Comparison of ENCODE assay signal across 16 cellular contexts in the genomic region with DNA sequence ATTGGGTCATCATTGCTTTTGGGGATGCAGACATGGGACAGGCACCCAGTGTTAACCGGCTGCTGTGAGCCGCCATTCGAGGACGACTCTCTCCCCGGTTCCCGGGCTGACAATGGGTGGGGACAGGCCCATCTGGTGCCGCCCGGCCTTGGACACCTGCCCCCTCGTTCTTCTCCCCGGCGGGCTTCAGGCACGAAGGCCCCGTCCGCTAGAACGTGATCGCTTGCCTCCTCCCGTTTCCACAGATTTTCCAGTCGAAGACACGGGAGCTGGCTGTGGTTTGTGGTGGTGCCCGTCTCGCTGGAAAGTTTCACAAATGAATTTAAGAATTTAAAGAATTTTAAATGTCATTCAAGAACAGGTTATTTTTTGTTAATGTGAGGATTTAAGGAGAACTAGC. TPM values are rescaled to one million over a fixed set of nuclear protein-coding genes. Genes with fewer than 3 reads are reported as not detected.
DNase-seq lines count a peak whose midpoint lies in the region; ATAC-seq and TF ChIP-seq lines count a peak whose summit lies in the region.
"Had no signal": no experiment of that assay in that cellular context is flagged by ENCODE, and none has a peak within 500 bp of the region (broad histone marks: within the 10 kb centered on the region; RNA-seq: fewer than 3 reads in every experiment).

No MANE protein-coding gene starts in this region.

- H2BK5ac ChIP-seq in mesenchymal stem cell (ENCODE audit: low read depth, low read length, poor library complexity, severe bottlenecking) = no peak overlapping the region

- peaks cover 37% of the 10 kb centered on the region for H3K36me3 Mint-ChIP-seq in brain
- H3K36me3 Mint-ChIP-seq in stimulated activated naive B cell treated with anti-CD40 and anti-IgM and Interleukin-4, amounts not matched to agents 10 μg/mL and 1 μg/mL and 100 μg/mL, for 72 hours = peaks cover 6% of the 10 kb centered on the region in 2 donors
- H3K36me3 Mint-ChIP-seq: CD4-positive, CD25-positive, alpha-beta regulatory T cell had no signal

- H3K4me1 Mint-ChIP-seq in brain = peaks cover 18% of the 10 kb centered on the region
- H3K4me1 Mint-ChIP-seq in stimulated activated naive B cell treated with anti-CD40 and anti-IgM and Interleukin-4, amounts not matched to agents 10 μg/mL and 1 μg/mL and 100 μg/mL, for 72 hours = no peaks in the 10 kb centered on the region
- H3K4me1 Mint-ChIP-seq: stimulated activated memory B cell treated with anti-CD40 and anti-IgM and Interleukin-4, amounts not matched to agents 10 μg/mL and 1 μg/mL and 100 μg/mL, for 72 hours had no signal

- H2BK120ac ChIP-seq in mesenchymal stem cell (ENCODE audit: low read depth, low read length) = no peak overlapping the region

- H3K14ac ChIP-seq in mesenchymal stem cell (ENCODE audit: low read length in 2 of 2) = no peak overlapping the region

- no peak overlapping the region for H3K4ac ChIP-seq in mesenchymal stem cell (ENCODE audit: low read depth in 1 of 2, low read length in 2 of 2)

- no peak overlapping the region for H4K91ac ChIP-seq in mesenchymal stem cell (ENCODE audit: low read length)

- 85% methylated on average over 21 of the region's 21 CpGs for WGBS in mesenchymal stem cell

- no peaks in the 10 kb centered on the region for H3K27me3 ChIP-seq in mesenchymal stem cell (ENCODE audit: control insufficient read depth in 1 of 2, insufficient read depth in 1 of 2, low read length in 2 of 2)

- peak overlapping the region; percentile 86 to 95 (median 89) for H3K27ac Mint-ChIP-seq in brain
- no peak overlapping the region for H3K27ac Mint-ChIP-seq in stimulated activated naive B cell treated with anti-CD40 and anti-IgM and Interleukin-4, amounts not matched to agents 10 μg/mL and 1 μg/mL and 100 μg/mL, for 72 hours
- H3K27ac Mint-ChIP-seq: CD4-positive, CD25-positive, alpha-beta regulatory T cell; stimulated activated memory B cell treated with anti-CD40 and anti-IgM and Interleukin-4, amounts not matched to agents 10 μg/mL and 1 μg/mL and 100 μg/mL, for 72 hours had no signal

- peaks cover 6% of the 10 kb centered on the region for H3K9me3 ChIP-seq in mesenchymal stem cell (ENCODE audit: control insufficient read depth, low read length)
- H3K9me3 ChIP-seq: neutrophil had no signal

- H2AFZ ChIP-seq in mesenchymal stem cell (ENCODE audit: low read depth, low read length) = no peak overlapping the region

- ATAC-seq in GM21381 (IDR thresholded peaks at IDR 0.05; ENCODE audit: unreplicated experiment) = no peak
- no peak for ATAC-seq in stimulated activated naive B cell treated with anti-CD40 and anti-IgM and Interleukin-4, amounts not matched to agents 10 μg/mL and 1 μg/mL and 100 μg/mL, for 72 hours (replicated peaks)
- ATAC-seq: stimulated activated memory B cell treated with anti-CD40 and anti-IgM and Interleukin-4, amounts not matched to agents 10 μg/mL and 1 μg/mL and 100 μg/mL, for 72 hours had no signal

- H3K27me3 Mint-ChIP-seq in brain = peaks cover 1% of the 10 kb centered on the region
- peaks cover 43 to 45% of the 10 kb centered on the region in 2 donors for H3K27me3 Mint-ChIP-seq in stimulated activated naive B cell treated with anti-CD40 and anti-IgM and Interleukin-4, amounts not matched to agents 10 μg/mL and 1 μg/mL and 100 μg/mL, for 72 hours

- no peak for TF ChIP-seq CTCF in brain (conservative IDR thresholded peaks at IDR 0.05)

- H3K4me3 ChIP-seq in mesenchymal stem cell (ENCODE audit: insufficient read depth in 1 of 2, low read depth in 1 of 2, low read length in 2 of 2) = peak overlapping the region in 1 of 2 experiments; percentile 80

- in situ Hi-C loops in ACHN (cut with HindIII; ENCODE audit: low pct_ligation_motif_present, low pct_unique_long_range_greater_than_20kb, low sequenced_read_pairs) = no loop called here

- peaks cover 18% of the 10 kb centered on the region for H3K79me1 ChIP-seq in mesenchymal stem cell (replicated peaks; ENCODE audit: low read length, poor library complexity, severe bottlenecking)

- no peak overlapping the region for H4K8ac ChIP-seq in mesenchymal stem cell (ENCODE audit: low read length)

- DNase-seq in M059J (ENCODE audit: low read depth) (peak; percentile 28), mesenchymal stem cell (no peak), superior temporal gyrus (ENCODE audit: extremely low spot score) (peak; percentile 20), mucosa of gallbladder (ENCODE audit: low spot score) (no peak), ACHN (no peak)
- no peak for DNase-seq in stimulated activated naive B cell treated with anti-CD40 and anti-IgM and Interleukin-4, amounts not matched to agents 10 μg/mL and 1 μg/mL and 100 μg/mL, for 72 hours
- DNase-seq: activated CD4-positive, alpha-beta T cell treated with anti-CD3 and anti-CD28 coated beads, Interleukin-2, amount 50 U/mL, for 1 hour; activated effector memory CD4-positive, alpha-beta T cell treated with anti-CD3 and anti-CD28 coated beads, Interleukin-2, amount 50 U/mL, for 16 hours; CD4-positive, CD25-positive, alpha-beta regulatory T cell; cortex of kidney; KG1 had no signal

- peaks cover 20% of the 10 kb centered on the region for H3K4me1 ChIP-seq in mesenchymal stem cell (ENCODE audit: control insufficient read depth, insufficient read depth, low read depth, low read length)

- H3K27ac ChIP-seq in mesenchymal stem cell (ENCODE audit: low read length, poor library complexity, severe bottlenecking) = no peak overlapping the region
- H3K27ac ChIP-seq: neutrophil had no signal

- no peak overlapping the region for H2BK15ac ChIP-seq in mesenchymal stem cell (ENCODE audit: low read depth, poor library complexity, severe bottlenecking)

- peak overlapping the region; percentile 78 to 87 (median 83) for H3K4me3 Mint-ChIP-seq in brain
- no peak overlapping the region for H3K4me3 Mint-ChIP-seq in stimulated activated naive B cell treated with anti-CD40 and anti-IgM and Interleukin-4, amounts not matched to agents 10 μg/mL and 1 μg/mL and 100 μg/mL, for 72 hours
- H3K4me3 Mint-ChIP-seq: stimulated activated memory B cell treated with anti-CD40 and anti-IgM and Interleukin-4, amounts not matched to agents 10 μg/mL and 1 μg/mL and 100 μg/mL, for 72 hours had no signal

- no peak overlapping the region for H2AK5ac ChIP-seq in mesenchymal stem cell (ENCODE audit: low read length, severe bottlenecking)

- peaks cover 3 to 24% (median 7%) of the 10 kb centered on the region in 5 experiments for H3K9me3 Mint-ChIP-seq in brain
- peaks cover 6 to 8% of the 10 kb centered on the region in 2 donors for H3K9me3 Mint-ChIP-seq in stimulated activated naive B cell treated with anti-CD40 and anti-IgM and Interleukin-4, amounts not matched to agents 10 μg/mL and 1 μg/mL and 100 μg/mL, for 72 hours

- peaks cover 5 to 19% of the 10 kb centered on the region in 2 experiments for H3K36me3 ChIP-seq in mesenchymal stem cell (ENCODE audit: control insufficient read depth in 1 of 2, insufficient read depth in 2 of 2, low read depth in 1 of 2, low read length in 2 of 2)
- H3K36me3 ChIP-seq: neutrophil had no signal

- H3K18ac ChIP-seq in mesenchymal stem cell (ENCODE audit: low read depth in 1 of 2, low read length in 2 of 2) = no peak overlapping the region

- no peak overlapping the region for H3K4me2 ChIP-seq in mesenchymal stem cell (ENCODE audit: low read length, poor library complexity, severe bottlenecking)

- no peak overlapping the region for H2BK12ac ChIP-seq in mesenchymal stem cell (ENCODE audit: low read length in 2 of 2)

- H3K23ac ChIP-seq in mesenchymal stem cell (ENCODE audit: low read length in 2 of 2) = no peak overlapping the region

- peak overlapping the region; percentile 73 for H3K9ac ChIP-seq in mesenchymal stem cell (ENCODE audit: low read length)

RNA-seq across cellular contexts. Expression of a gene that starts 2.0 kb away (rescaled TPM):
- total RNA-seq in M059J (2014; rRNA removed; shearing (Covaris generic)) = 0.07 and 1.4 TPM in 2 replicates
- polyA plus RNA-seq in brain (ENCODE audit: insufficient read depth, low read depth, low replicate concordance) = 384 TPM
- 14.3 TPM for polyA plus RNA-seq in mesenchymal stem cell (2013, experiment 1 of 2)
- 15.1 TPM for polyA plus RNA-seq in mesenchymal stem cell (2013, experiment 2 of 2)
- 26.1 TPM for total RNA-seq in mucosa of gallbladder
- total RNA-seq: CD4-positive, CD25-positive, alpha-beta regulatory T cell had no signal
- polyA plus RNA-seq: CD4-positive, CD25-positive, alpha-beta regulatory T cell; keratinocyte had no signal

RNA-seq across cellular contexts. Expression of a gene that starts 15.5 kb away (rescaled TPM):
- not detected in 2 replicates for total RNA-seq in M059J (2014; rRNA removed; shearing (Covaris generic))
- polyA plus RNA-seq in brain (ENCODE audit: insufficient read depth, low read depth, low replicate concordance) = not detected
- not detected for polyA plus RNA-seq in mesenchymal stem cell (2013, experiment 1 of 2)
- 0.04 TPM for polyA plus RNA-seq in mesenchymal stem cell (2013, experiment 2 of 2)
- not detected for total RNA-seq in mucosa of gallbladder
- polyA plus RNA-seq: CD4-positive, CD25-positive, alpha-beta regulatory T cell; keratinocyte had no signal

RNA-seq across cellular contexts. Expression of a gene that starts 34.6 kb away (rescaled TPM):
- total RNA-seq in M059J (2014; rRNA removed; shearing (Covaris generic)) = 29.7 and 59.0 TPM in 2 replicates
- 10.9 TPM for polyA plus RNA-seq in brain (ENCODE audit: insufficient read depth, low read depth, low replicate concordance)
- polyA plus RNA-seq in mesenchymal stem cell (2013, experiment 1 of 2) = 33.8 TPM
- 36.5 TPM for polyA plus RNA-seq in mesenchymal stem cell (2013, experiment 2 of 2)
- 39.1 TPM for total RNA-seq in mucosa of gallbladder

RNA-seq across cellular contexts. Expression of a gene that starts 40.1 kb away (rescaled TPM):
- 0.37 and 0.79 TPM in 2 replicates for total RNA-seq in M059J (2014; rRNA removed; shearing (Covaris generic))
- polyA plus RNA-seq in brain (ENCODE audit: insufficient read depth, low read depth, low replicate concordance) = 24.7 TPM
- 0.06 TPM for polyA plus RNA-seq in mesenchymal stem cell (2013, experiment 1 of 2)
- polyA plus RNA-seq in mesenchymal stem cell (2013, experiment 2 of 2) = 0.01 TPM
- 79.4 TPM for total RNA-seq in mucosa of gallbladder
- total RNA-seq: CD4-positive, CD25-positive, alpha-beta regulatory T cell had no signal
- polyA plus RNA-seq: CD4-positive, CD25-positive, alpha-beta regulatory T cell had no signal

RNA-seq across cellular contexts. Expression of a gene that starts 47.8 kb away (rescaled TPM):
- 33.6 and 53.8 TPM in 2 replicates for total RNA-seq in M059J (2014; rRNA removed; shearing (Covaris generic))
- 58.5 TPM for polyA plus RNA-seq in brain (ENCODE audit: insufficient read depth, low read depth, low replicate concordance)
- polyA plus RNA-seq in mesenchymal stem cell (2013, experiment 1 of 2) = 41.9 TPM
- polyA plus RNA-seq in mesenchymal stem cell (2013, experiment 2 of 2) = 43.6 TPM
- total RNA-seq in mucosa of gallbladder = 34.8 TPM

Comparison
In these comparisons a context has a peak if more than half of its experiments do, and no peak if none do; other contexts are left out.
1. DNase-seq: peak in M059J (single experiment) and superior temporal gyrus (single experiment); none in mesenchymal stem cell (single experiment), mucosa of gallbladder (single experiment), stimulated activated naive B cell treated with anti-CD40 and anti-IgM and Interleukin-4, amounts not matched to agents 10 μg/mL and 1 μg/mL and 100 μg/mL, for 72 hours (single experiment) and ACHN (single experiment).
2. H3K4me3 Mint-ChIP-seq: peak in brain (5 of 5); none in stimulated activated naive B cell treated with anti-CD40 and anti-IgM and Interleukin-4, amounts not matched to agents 10 μg/mL and 1 μg/mL and 100 μg/mL, for 72 hours (0 of 2).
3. RNA of a gene that starts 2.0 kb away (total RNA-seq): 26.1 TPM in mucosa of gallbladder (single experiment); 0.07 to 1.4 TPM in M059J; every median in the first group is over 10 times any median in the second.